ENCODE assay signal across 19 cellular contexts in genomic region chr14:101603096-101603495, GRCh38. TPM values are rescaled to one million over a fixed set of nuclear protein-coding genes. Genes with fewer than 3 reads are reported as not detected.
DNase-seq lines count a peak whose midpoint lies in the region; ATAC-seq and TF ChIP-seq lines count a peak whose summit lies in the region.
"Had no signal": no experiment of that assay in that cellular context is flagged by ENCODE, and none has a peak within 500 bp of the region (broad histone marks: within the 10 kb centered on the region; RNA-seq: fewer than 3 reads in every experiment).

No MANE protein-coding gene starts in this region.

- TF ChIP-seq CTCF in osteocyte (IDR thresholded peaks at IDR 0.05): no peak
- no peak for TF ChIP-seq CTCF in H9 (conservative IDR thresholded peaks at IDR 0.05)
- no peak for TF ChIP-seq CTCF in foreskin keratinocyte (conservative IDR thresholded peaks at IDR 0.05)

- H3K9me3 Mint-ChIP-seq in activated naive CD4-positive, alpha-beta T cell treated with anti-CD3 and anti-CD28 coated beads, Interleukin-2, amount 50 U/mL, for 24 hours: no peaks in the 10 kb centered on the region
- H3K9me3 Mint-ChIP-seq in activated naive CD4-positive, alpha-beta T cell treated with anti-CD3 and anti-CD28 coated beads for 36 hours: no peaks in the 10 kb centered on the region
- H3K9me3 Mint-ChIP-seq in central memory CD8-positive, alpha-beta T cell: no peaks in the 10 kb centered on the region
- H3K9me3 Mint-ChIP-seq in osteocyte (ENCODE audit: unreplicated experiment): peaks cover under 1% of the 10 kb centered on the region
- H3K9me3 Mint-ChIP-seq in H9: peaks cover 3 to 7% of the 10 kb centered on the region in 2 experiments; a peak in 4 of 5 replicates
- H3K9me3 Mint-ChIP-seq: CD8-positive, alpha-beta memory T cell had no signal

- H3K56ac ChIP-seq in H9 (ENCODE audit: insufficient read length, low read depth, low read length): no peak overlapping the region

- no peak overlapping the region for H3K4me3 ChIP-seq in H7 (ENCODE audit: insufficient read depth, low read depth, low read length)
- H3K4me3 ChIP-seq: HAP-1 had no signal

- ATAC-seq in central memory CD8-positive, alpha-beta T cell (replicated peaks; ENCODE audit: extremely low read depth, poor library complexity, severe bottlenecking): no peak
- ATAC-seq in foreskin keratinocyte: no peak

- no peak overlapping the region for H2BK20ac ChIP-seq in H9 (ENCODE audit: low read depth, low read length, poor library complexity, severe bottlenecking)

- H4K91ac ChIP-seq in H9 (ENCODE audit: insufficient read length, low read depth, low read length): no peak overlapping the region

- H3K36me3 Mint-ChIP-seq in activated naive CD4-positive, alpha-beta T cell treated with anti-CD3 and anti-CD28 coated beads, Interleukin-2, amount 50 U/mL, for 24 hours: no peaks in the 10 kb centered on the region
- no peaks in the 10 kb centered on the region for H3K36me3 Mint-ChIP-seq in activated naive CD4-positive, alpha-beta T cell treated with anti-CD3 and anti-CD28 coated beads for 36 hours (ENCODE audit: low read depth)
- H3K36me3 Mint-ChIP-seq in central memory CD8-positive, alpha-beta T cell (ENCODE audit: insufficient read depth): no peaks in the 10 kb centered on the region
- H3K36me3 Mint-ChIP-seq in osteocyte (ENCODE audit: unreplicated experiment) (no peaks in the 10 kb centered on the region), H9 (ENCODE audit: insufficient read depth in 1 of 3, low read depth in 3 of 3) (no peaks in the 10 kb centered on the region; a peak in 1 of 7 replicates)

- no peak overlapping the region for H4K8ac ChIP-seq in H9 (replicated peaks; ENCODE audit: insufficient read length, low read depth, low read length)

- H3K27ac ChIP-seq in H9 (ENCODE audit: insufficient read length, low read depth, low read length): no peak overlapping the region
- no peak overlapping the region for H3K27ac ChIP-seq in foreskin keratinocyte
- H3K27ac ChIP-seq: KMS-11 had no signal

- H3K79me2 ChIP-seq in H9 (ENCODE audit: insufficient read depth, low read length): no peaks in the 10 kb centered on the region

- H3T11ph ChIP-seq in H9 (ENCODE audit: low read length): no peak overlapping the region

- no peak overlapping the region for H3K9ac ChIP-seq in H9 (ENCODE audit: extremely low read depth, insufficient read length, low read length)
- H3K9ac ChIP-seq: KMS-11 had no signal

- H3K36me3 ChIP-seq in H7 (replicated peaks; ENCODE audit: control insufficient read depth, insufficient read depth, low read length): no peaks in the 10 kb centered on the region
- H3K36me3 ChIP-seq: HAP-1 had no signal

- no CpG with 5 or more reads among the region's 8 CpGs for WGBS in H9 (ENCODE audit: extremely low coverage, insufficient read length, low lambda C conversion rate)

- H3K27me3 ChIP-seq in H7 (ENCODE audit: control insufficient read depth, insufficient read depth, low read length) (peaks cover under 1% of the 10 kb centered on the region; the same call in 1 of the 2 replicates), H9 (ENCODE audit: insufficient read depth, low read length) (no peaks in the 10 kb centered on the region), foreskin keratinocyte (no peaks in the 10 kb centered on the region)

- peak overlapping the region; percentile 55 for H3K27ac Mint-ChIP-seq in activated naive CD4-positive, alpha-beta T cell treated with anti-CD3 and anti-CD28 coated beads, Interleukin-2, amount 50 U/mL, for 24 hours
- no peak overlapping the region for H3K27ac Mint-ChIP-seq in activated naive CD4-positive, alpha-beta T cell treated with anti-CD3 and anti-CD28 coated beads for 36 hours
- no peak overlapping the region for H3K27ac Mint-ChIP-seq in central memory CD8-positive, alpha-beta T cell (ENCODE audit: low read depth)
- H3K27ac Mint-ChIP-seq in osteocyte (ENCODE audit: unreplicated experiment) (no peak overlapping the region), H9 (no peak overlapping the region; a peak in 1 of 7 replicates)
- H3K27ac Mint-ChIP-seq: CD8-positive, alpha-beta memory T cell had no signal

- H2AK5ac ChIP-seq in H9 (ENCODE audit: insufficient read length, low read length): no peak overlapping the region

- H3K14ac ChIP-seq in H9 (ENCODE audit: insufficient read depth, low read length): no peak overlapping the region

- H2BK120ac ChIP-seq in H9 (ENCODE audit: low read depth, low read length, poor library complexity, severe bottlenecking): no peak overlapping the region

- H3K23ac ChIP-seq in H9 (ENCODE audit: insufficient read length, low read depth, low read length): no peak overlapping the region

- no peak overlapping the region for H4K5ac ChIP-seq in H9 (ENCODE audit: insufficient read length, low read depth, low read length)

- H3K18ac ChIP-seq in H9 (ENCODE audit: insufficient read length, low read depth, low read length): no peak overlapping the region

- H3K9me3 ChIP-seq in H9 (ENCODE audit: control insufficient read depth, low read depth, low read length): no peaks in the 10 kb centered on the region
- H3K9me3 ChIP-seq: HAP-1 had no signal

- no peak overlapping the region for H2BK12ac ChIP-seq in H9 (ENCODE audit: insufficient read length, low read depth, low read length)

- H3K4me1 ChIP-seq in H9 (ENCODE audit: insufficient read depth, low read length): no peaks in the 10 kb centered on the region
- no peaks in the 10 kb centered on the region for H3K4me1 ChIP-seq in foreskin keratinocyte
- H3K4me1 ChIP-seq: HAP-1 had no signal

- peaks cover 20% of the 10 kb centered on the region for H3K27me3 Mint-ChIP-seq in activated naive CD4-positive, alpha-beta T cell treated with anti-CD3 and anti-CD28 coated beads, Interleukin-2, amount 50 U/mL, for 24 hours
- peaks cover 14% of the 10 kb centered on the region for H3K27me3 Mint-ChIP-seq in activated naive CD4-positive, alpha-beta T cell treated with anti-CD3 and anti-CD28 coated beads for 36 hours (ENCODE audit: low read depth)
- H3K27me3 Mint-ChIP-seq in central memory CD8-positive, alpha-beta T cell: peaks cover 37% of the 10 kb centered on the region
- H3K27me3 Mint-ChIP-seq in osteocyte (ENCODE audit: unreplicated experiment) (peaks cover 19% of the 10 kb centered on the region), H9 (ENCODE audit: low read depth) (peaks cover 29% of the 10 kb centered on the region)

- H3K79me1 ChIP-seq in H9 (ENCODE audit: insufficient read depth, low read depth, low read length, poor library complexity, severe bottlenecking): no peaks in the 10 kb centered on the region

- intact Hi-C loops in activated naive CD4-positive, alpha-beta T cell treated with anti-CD3 and anti-CD28 coated beads for 36 hours (cut with micrococcal nuclease): no loop called here

- no peaks in the 10 kb centered on the region for H4K20me1 ChIP-seq in H9 (ENCODE audit: control insufficient read depth, insufficient read depth, insufficient read length)

- no peak overlapping the region for H3K4ac ChIP-seq in H9 (ENCODE audit: low read depth, low read length)

- H3K23me2 ChIP-seq in H9 (ENCODE audit: insufficient read length, low read depth, low read length, poor library complexity, severe bottlenecking): no peaks in the 10 kb centered on the region

- H2AFZ ChIP-seq in H9 (ENCODE audit: low read length): no peak overlapping the region

- H3K4me3 Mint-ChIP-seq in activated naive CD4-positive, alpha-beta T cell treated with anti-CD3 and anti-CD28 coated beads, Interleukin-2, amount 50 U/mL, for 24 hours: no peak overlapping the region
- H3K4me3 Mint-ChIP-seq in activated naive CD4-positive, alpha-beta T cell treated with anti-CD3 and anti-CD28 coated beads for 36 hours: no peak overlapping the region
- no peak overlapping the region for H3K4me3 Mint-ChIP-seq in central memory CD8-positive, alpha-beta T cell
- H3K4me3 Mint-ChIP-seq in osteocyte (ENCODE audit: unreplicated experiment) (no peak overlapping the region), H9 (no peak overlapping the region)
- H3K4me3 Mint-ChIP-seq: CD8-positive, alpha-beta memory T cell had no signal

- peaks cover 10% of the 10 kb centered on the region for H3K4me1 Mint-ChIP-seq in activated naive CD4-positive, alpha-beta T cell treated with anti-CD3 and anti-CD28 coated beads, Interleukin-2, amount 50 U/mL, for 24 hours
- peaks cover 13% of the 10 kb centered on the region for H3K4me1 Mint-ChIP-seq in activated naive CD4-positive, alpha-beta T cell treated with anti-CD3 and anti-CD28 coated beads for 36 hours (ENCODE audit: low read depth)
- H3K4me1 Mint-ChIP-seq in central memory CD8-positive, alpha-beta T cell: peaks cover 7% of the 10 kb centered on the region
- H3K4me1 Mint-ChIP-seq in osteocyte (ENCODE audit: unreplicated experiment): no peaks in the 10 kb centered on the region
- no peaks in the 10 kb centered on the region for H3K4me1 Mint-ChIP-seq in H9

- H2BK15ac ChIP-seq in H9 (ENCODE audit: low read depth, low read length): no peak overlapping the region

- no peak overlapping the region for H3K4me2 ChIP-seq in H9 (ENCODE audit: insufficient read depth, insufficient read length, low read length)
- H3K4me2 ChIP-seq: KMS-11 had no signal

- no peak overlapping the region for H2BK5ac ChIP-seq in H9 (ENCODE audit: insufficient read length, low read length)

- CTCF ChIA-PET in activated naive CD4-positive, alpha-beta T cell treated with anti-CD3 and anti-CD28 coated beads for 36 hours (lab: Charles Lee): no interaction called here

- no peak for DNase-seq in activated naive CD4-positive, alpha-beta T cell treated with anti-CD3 and anti-CD28 coated beads for 36 hours
- DNase-seq in H7 (peak; percentile 30), osteocyte (ENCODE audit: extremely low spot score, unreplicated experiment) (peak; percentile 82), H9 (no peak), T-helper 2 cell (no peak), foreskin keratinocyte (no peak)
- peak; percentile 0 to 6 for DNase-seq in central memory CD8-positive, alpha-beta T cell (ENCODE audit: low spot score in 2 of 2)
- DNase-seq: C1 segment of cervical spinal cord; CD8-positive, alpha-beta memory T cell; MV-4-11; NCI-H187; NCI-H2107; NCI-H510A; NCI-H748 treated with DMSO at 0.1 percent for 48 hours; SHP77 had no signal

RNA-seq across cellular contexts. Expression of gene DIO3, which starts 41.8 kb away (rescaled TPM):
- total RNA-seq in activated naive CD4-positive, alpha-beta T cell treated with anti-CD3 and anti-CD28 coated beads for 36 hours: not detected
- total RNA-seq in H7 (2014; rRNA removed; shearing (Covaris generic)): 0.85 and 1.0 TPM in 2 replicates
- total RNA-seq in osteocyte (0.34 and 0.43 TPM in 2 replicates), H9 (2021) (0.20 TPM in 1 of 2 replicates, not detected in the other), foreskin keratinocyte (not detected in 2 replicates)
- polyA plus RNA-seq in foreskin keratinocyte: not detected in 2 replicates
- total RNA-seq: CD8-positive, alpha-beta memory T cell; OCI-LY7 had no signal
- polyA plus RNA-seq: CD8-positive, alpha-beta memory T cell had no signal

Comparison
In these comparisons a context has a peak if more than half of its experiments do, and no peak if none do; other contexts are left out.
1. DNase-seq: peak in H7 (single experiment), central memory CD8-positive, alpha-beta T cell (2 of 2) and osteocyte (single experiment); none in activated naive CD4-positive, alpha-beta T cell treated with anti-CD3 and anti-CD28 coated beads for 36 hours (single experiment), H9 (single experiment), T-helper 2 cell (0 of 5) and foreskin keratinocyte (0 of 2).